In the genomic region with DNA sequence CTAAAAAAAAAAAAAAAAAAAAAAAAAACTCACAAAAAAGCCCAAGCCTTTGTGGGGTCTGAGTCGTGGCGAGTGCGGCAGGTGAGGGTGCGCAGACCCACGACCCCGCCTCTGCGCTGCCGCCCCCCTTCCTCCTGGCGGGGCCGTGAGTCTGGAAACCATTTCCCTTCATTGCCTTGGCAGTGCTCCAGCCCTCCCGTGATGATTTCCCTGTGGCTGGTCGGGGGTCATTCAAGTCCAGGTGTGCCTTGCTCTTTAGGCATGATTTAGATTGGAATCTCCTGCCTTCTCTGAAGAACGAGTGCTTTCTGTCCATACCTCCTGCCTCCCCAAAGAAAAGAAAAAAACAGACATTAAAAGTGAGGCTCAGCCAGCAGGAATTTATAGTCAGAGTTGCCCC, we compare ENCODE assay signal across 13 cellular contexts.
DNase-seq lines count a peak whose midpoint lies in the region; ATAC-seq lines count a peak whose summit lies in the region.
"Had no signal": no experiment of that assay in that cellular context is flagged by ENCODE, and none has a peak within 500 bp of the region (broad histone marks: within the 10 kb centered on the region; RNA-seq: fewer than 3 reads in every experiment).

No MANE protein-coding gene starts in this region.

- peaks cover 87 to 100% (median 97%) of the 10 kb centered on the region in 10 experiments for H3K4me1 ChIP-seq in BLaER1 treated with 17β-estradiol and CSF1 and Interleukin-3, amounts not matched to agents 10 nM and 100 nM
- no peaks in the 10 kb centered on the region for H3K4me1 ChIP-seq in HAP-1
- H3K4me1 ChIP-seq in effector memory CD4-positive, alpha-beta T cell (ENCODE audit: control insufficient read depth, insufficient read depth, low read length, poor library complexity, severe bottlenecking) = no peaks in the 10 kb centered on the region

- H4K20me1 ChIP-seq in BLaER1 treated with 17β-estradiol and CSF1 and Interleukin-3, amounts not matched to agents 10 nM and 100 nM = peaks cover 0 to 5% (median 0%) of the 10 kb centered on the region in 11 experiments; a peak in 2 of 22 replicates

- H3K36me3 ChIP-seq in BLaER1 treated with 17β-estradiol and CSF1 and Interleukin-3, amounts not matched to agents 10 nM and 100 nM = 0 out of 22 replicates have a peak, but pooled peaks cover 0 to 5% (median 0%) of the 10 kb centered on the region in 11 experiments
- H3K36me3 ChIP-seq in HAP-1 (replicated peaks) = no peaks in the 10 kb centered on the region
- H3K36me3 ChIP-seq in effector memory CD4-positive, alpha-beta T cell (ENCODE audit: control insufficient read depth, insufficient read depth, low read length) = no peaks in the 10 kb centered on the region

- peak; percentile 23 for DNase-seq in NCI-H128 (lab: John Stamatoyannopoulos, UW; ENCODE audit: unreplicated experiment)
- DNase-seq in activated T-helper 1 cell treated with anti-CD3 and anti-CD28 coated beads, Interleukin-12 subunit alpha, Interleukin-12 subunit beta, Interleukin-2, Interleukin-4 antibody, amounts not matched to agents 30 ng/mL and 10 ng/mL and 1 ng/mL, durations not matched to agents 14 hours and 24 hours and 36 hours (ENCODE audit: low spot score) = no peak
- DNase-seq in left kidney (ENCODE audit: low read depth, low spot score) = peak; percentile 39
- no peak for DNase-seq in HAP-1 (ENCODE audit: low spot score in 2 of 2)
- DNase-seq in effector memory CD4-positive, alpha-beta T cell = no peak
- DNase-seq: activated CD4-positive, alpha-beta T cell treated with anti-CD3 and anti-CD28 coated beads for 4 hours; activated naive CD4-positive, alpha-beta T cell treated with Interleukin-2 at 50 U/mL for 16 hours; stimulated activated CD8-positive, alpha-beta memory T cell treated with anti-CD3 and anti-CD28 coated beads, Interleukin-4, amount 100 ng/mL, for 48 hours; SW 1271 had no signal

- H3K4me1 Mint-ChIP-seq in activated T-helper 1 cell treated with anti-CD3 and anti-CD28 coated beads, Interleukin-12 subunit alpha, Interleukin-12 subunit beta, Interleukin-2, Interleukin-4 antibody, amounts not matched to agents 30 ng/mL and 10 ng/mL and 1 ng/mL, durations not matched to agents 14 hours and 24 hours and 36 hours (ENCODE audit: low read depth) = peaks cover 68% of the 10 kb centered on the region

- peak overlapping the region; percentile 70 for H3K27ac Mint-ChIP-seq in activated T-helper 1 cell treated with anti-CD3 and anti-CD28 coated beads, Interleukin-12 subunit alpha, Interleukin-12 subunit beta, Interleukin-2, Interleukin-4 antibody, amounts not matched to agents 30 ng/mL and 10 ng/mL and 1 ng/mL, durations not matched to agents 14 hours and 24 hours and 36 hours

- H3K27me3 Mint-ChIP-seq in activated T-helper 1 cell treated with anti-CD3 and anti-CD28 coated beads, Interleukin-12 subunit alpha, Interleukin-12 subunit beta, Interleukin-2, Interleukin-4 antibody, amounts not matched to agents 30 ng/mL and 10 ng/mL and 1 ng/mL, durations not matched to agents 14 hours and 24 hours and 36 hours (ENCODE audit: insufficient read depth) = no peaks in the 10 kb centered on the region

- no peaks in the 10 kb centered on the region for H3K9me3 Mint-ChIP-seq in activated T-helper 1 cell treated with anti-CD3 and anti-CD28 coated beads, Interleukin-12 subunit alpha, Interleukin-12 subunit beta, Interleukin-2, Interleukin-4 antibody, amounts not matched to agents 30 ng/mL and 10 ng/mL and 1 ng/mL, durations not matched to agents 14 hours and 24 hours and 36 hours

- H3K27me3 ChIP-seq in BLaER1 treated with 17β-estradiol and CSF1 and Interleukin-3, amounts not matched to agents 10 nM and 100 nM = no peaks in the 10 kb centered on the region
- H3K27me3 ChIP-seq in HAP-1 (ENCODE audit: low read depth) = no peaks in the 10 kb centered on the region
- no peaks in the 10 kb centered on the region for H3K27me3 ChIP-seq in effector memory CD4-positive, alpha-beta T cell (replicated peaks; ENCODE audit: control insufficient read depth, insufficient read depth, low read length, poor library complexity, severe bottlenecking)

- in situ Hi-C loops in HAP-1 (cut with MboI; ENCODE audit: low sequenced_read_pairs) = loop anchor here (25.0 kb wide), 1 partner anchor 523 kb away; no protein-coding TSS in a partner anchor

- H3K4me3 Mint-ChIP-seq in activated T-helper 1 cell treated with anti-CD3 and anti-CD28 coated beads, Interleukin-12 subunit alpha, Interleukin-12 subunit beta, Interleukin-2, Interleukin-4 antibody, amounts not matched to agents 30 ng/mL and 10 ng/mL and 1 ng/mL, durations not matched to agents 14 hours and 24 hours and 36 hours = no peak overlapping the region

- H3K36me3 Mint-ChIP-seq in activated T-helper 1 cell treated with anti-CD3 and anti-CD28 coated beads, Interleukin-12 subunit alpha, Interleukin-12 subunit beta, Interleukin-2, Interleukin-4 antibody, amounts not matched to agents 30 ng/mL and 10 ng/mL and 1 ng/mL, durations not matched to agents 14 hours and 24 hours and 36 hours (ENCODE audit: low read depth) = peaks cover 12% of the 10 kb centered on the region

- peak overlapping the region in 7 of 11 experiments; percentile 49 to 69 (median 65); a peak in 11 of 22 replicates for H3K9ac ChIP-seq in BLaER1 treated with 17β-estradiol and CSF1 and Interleukin-3, amounts not matched to agents 10 nM and 100 nM

- peak overlapping the region; percentile 58 to 98 (median 79) for H3K27ac ChIP-seq in BLaER1 treated with 17β-estradiol and CSF1 and Interleukin-3, amounts not matched to agents 10 nM and 100 nM
- H3K27ac ChIP-seq in effector memory CD4-positive, alpha-beta T cell (ENCODE audit: insufficient read depth, low read length, poor library complexity, severe bottlenecking) = no peak overlapping the region
- H3K27ac ChIP-seq: HL-60 had no signal

- intact Hi-C loops in activated T-helper 1 cell treated with anti-CD3 and anti-CD28 coated beads, Interleukin-12 subunit alpha, Interleukin-12 subunit beta, Interleukin-2, Interleukin-4 antibody, amounts not matched to agents 30 ng/mL and 10 ng/mL and 1 ng/mL, durations not matched to agents 14 hours and 24 hours and 36 hours (cut with micrococcal nuclease) = loop anchor here (10.0 kb wide), 1 partner anchor 720 kb away; no protein-coding TSS in a partner anchor

- ATAC-seq in HG02973 (IDR thresholded peaks at IDR 0.05; ENCODE audit: unreplicated experiment) = no peak
- ATAC-seq in HG03342 (IDR thresholded peaks at IDR 0.05; ENCODE audit: unreplicated experiment) = no peak

- H3K4me3 ChIP-seq in BLaER1 treated with 17β-estradiol and CSF1 and Interleukin-3, amounts not matched to agents 10 nM and 100 nM = peak overlapping the region in 1 of 10 experiments; percentile 53; a peak in 1 of 20 replicates
- no peak overlapping the region for H3K4me3 ChIP-seq in HAP-1
- no peak overlapping the region for H3K4me3 ChIP-seq in effector memory CD4-positive, alpha-beta T cell (ENCODE audit: insufficient read depth, low read depth, low read length, poor library complexity, severe bottlenecking)

- H3K9me3 ChIP-seq in BLaER1 treated with 17β-estradiol and CSF1 and Interleukin-3, amounts not matched to agents 10 nM and 100 nM (replicated peaks in 1 of 11) = no peaks in the 10 kb centered on the region
- H3K9me3 ChIP-seq in HAP-1 = no peaks in the 10 kb centered on the region
- no peaks in the 10 kb centered on the region for H3K9me3 ChIP-seq in effector memory CD4-positive, alpha-beta T cell (ENCODE audit: control insufficient read depth, low read length)

- peak overlapping the region; percentile 79 to 94 (median 89) for H3K4me2 ChIP-seq in BLaER1 treated with 17β-estradiol and CSF1 and Interleukin-3, amounts not matched to agents 10 nM and 100 nM

Comparison
In these comparisons a context has a peak if more than half of its experiments do, and no peak if none do; other contexts are left out.
1. DNase-seq: peak in NCI-H128 (single experiment) and left kidney (single experiment); none in activated T-helper 1 cell treated with anti-CD3 and anti-CD28 coated beads, Interleukin-12 subunit alpha, Interleukin-12 subunit beta, Interleukin-2, Interleukin-4 antibody, amounts not matched to agents 30 ng/mL and 10 ng/mL and 1 ng/mL, durations not matched to agents 14 hours and 24 hours and 36 hours (single experiment), HAP-1 (0 of 2) and effector memory CD4-positive, alpha-beta T cell (0 of 3).